In genomic region chr3:31848163-31848848, GRCh38 we compare ENCODE assay signal across 23 cellular contexts.
"Had no signal": no experiment of that assay in that cellular context is flagged by ENCODE, and none has a peak within 500 bp of the region (broad histone marks: within the 10 kb centered on the region; RNA-seq: fewer than 3 reads in every experiment).

No MANE protein-coding gene starts in this region.

- H2AFZ ChIP-seq: hepatocyte, neural progenitor cell, parathyroid adenoma had no signal

- H3K4me2 ChIP-seq: hepatocyte, neural progenitor cell had no signal

- H3K27me3 ChIP-seq: body of pancreas, cardiac muscle cell, gastroesophageal sphincter, hepatocyte, neural progenitor cell, right atrium auricular region, vagina had no signal

- H3K27ac ChIP-seq: body of pancreas, cardiac muscle cell, gastroesophageal sphincter, hepatocyte, neural progenitor cell, parathyroid adenoma, psoas muscle, right atrium auricular region, vagina had no signal

- H3K4me3 ChIP-seq: body of pancreas, cardiac muscle cell, gastroesophageal sphincter, hepatocyte, neural progenitor cell, psoas muscle, right atrium auricular region, vagina had no signal

- H3K9me3 ChIP-seq: body of pancreas, gastroesophageal sphincter, psoas muscle, right atrium auricular region, vagina had no signal

- DNase-seq: activated CD4-positive, alpha-beta T cell treated with anti-CD3 and anti-CD28 coated beads for 48 hours; activated CD4-positive, alpha-beta T cell treated with anti-CD3 and anti-CD28 coated beads, Interleukin-2, amount 50 U/mL, for 48 hours; activated CD8-positive, alpha-beta memory T cell treated with anti-CD3 and anti-CD28 coated beads for 24 hours; activated effector memory CD4-positive, alpha-beta T cell treated with Interleukin-2 at 50 U/mL for 16 hours; activated naive CD4-positive, alpha-beta T cell treated with Interleukin-2 at 50 U/mL for 16 hours; aorta; body of pancreas; cortex of kidney; islet precursor cell; left cardiac atrium; midbrain; naive thymus-derived CD8-positive, alpha-beta T cell; occipital lobe; psoas muscle; stimulated activated CD4-positive, alpha-beta T cell treated with anti-CD3 and anti-CD28 coated beads, Interleukin-2, amount 100 ng/mL, for 48 hours had no signal

- H3K79me2 ChIP-seq: parathyroid adenoma had no signal

- H3K9ac ChIP-seq: neural progenitor cell, parathyroid adenoma had no signal

- H3K36me3 ChIP-seq: cardiac muscle cell, gastroesophageal sphincter, neural progenitor cell, right atrium auricular region, vagina had no signal

- H3K4me1 ChIP-seq: gastroesophageal sphincter, neural progenitor cell, parathyroid adenoma, psoas muscle, right atrium auricular region had no signal

- ATAC-seq: activated CD4-positive, CD25-positive, alpha-beta regulatory T cell treated with anti-CD3 and anti-CD28 coated beads, Interleukin-2, amount 50 U/mL, for 24 hours; body of pancreas; gastroesophageal sphincter; left cardiac atrium; naive thymus-derived CD8-positive, alpha-beta T cell; psoas muscle had no signal
